ENCODE assay signal across 17 cellular contexts in the genomic region with DNA sequence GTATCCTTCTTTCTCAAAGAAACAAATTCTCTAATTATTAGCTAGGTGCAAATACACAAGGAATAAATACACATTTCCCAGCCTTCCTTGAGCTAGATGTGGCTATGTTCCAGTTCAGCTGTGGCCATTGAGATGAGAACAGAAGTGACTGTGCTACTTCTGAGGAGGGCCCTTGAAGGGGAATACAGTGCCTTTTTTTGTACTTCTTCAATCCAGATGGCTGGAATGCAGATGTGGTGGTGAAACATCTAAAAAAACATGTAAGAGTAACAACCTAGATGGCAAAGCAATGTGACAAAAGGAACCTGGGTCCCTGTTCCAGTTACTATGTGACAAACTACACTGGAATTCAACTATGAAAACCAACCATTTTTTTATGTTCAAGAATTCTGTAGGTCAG.
DNase-seq lines count a peak whose midpoint lies in the region; ATAC-seq and FAIRE-seq lines count a peak whose summit lies in the region.
"Had no signal": no experiment of that assay in that cellular context is flagged by ENCODE, and none has a peak within 500 bp of the region (broad histone marks: within the 10 kb centered on the region; RNA-seq: fewer than 3 reads in every experiment).

No MANE protein-coding gene starts in this region.

- H3K36me3 Mint-ChIP-seq in activated CD8-positive, alpha-beta memory T cell treated with anti-CD3 and anti-CD28 coated beads, Interleukin-2, amount 10 ng/mL, durations not matched to agents 7 days and 5 days = no peaks in the 10 kb centered on the region
- H3K36me3 Mint-ChIP-seq: activated naive CD4-positive, alpha-beta T cell treated with anti-CD3 and anti-CD28 coated beads, Interleukin-2, amount 10 ng/mL, durations not matched to agents 7 days and 5 days; memory B cell; T-cell had no signal

- H3K4me1 ChIP-seq in muscle layer of colon (ENCODE audit: insufficient read depth, low read length) = peaks cover 53% of the 10 kb centered on the region

- CTCF ChIA-PET in activated CD8-positive, alpha-beta memory T cell treated with anti-CD3 and anti-CD28 coated beads, Interleukin-2, amount 10 ng/mL, durations not matched to agents 7 days and 5 days (lab: Charles Lee) = no interaction called here

- H3K4me3 Mint-ChIP-seq in activated CD8-positive, alpha-beta memory T cell treated with anti-CD3 and anti-CD28 coated beads, Interleukin-2, amount 10 ng/mL, durations not matched to agents 7 days and 5 days = no peak overlapping the region
- H3K4me3 Mint-ChIP-seq: activated B cell treated with CpG ODN at 0.5 μM for 24 hours; activated naive CD4-positive, alpha-beta T cell treated with anti-CD3 and anti-CD28 coated beads, Interleukin-2, amount 10 ng/mL, durations not matched to agents 7 days and 5 days; effector memory CD8-positive, alpha-beta T cell; memory B cell; T-cell had no signal

- H3K27me3 Mint-ChIP-seq in activated CD8-positive, alpha-beta memory T cell treated with anti-CD3 and anti-CD28 coated beads, Interleukin-2, amount 10 ng/mL, durations not matched to agents 7 days and 5 days = peaks cover 7% of the 10 kb centered on the region
- H3K27me3 Mint-ChIP-seq: activated B cell treated with CpG ODN at 0.5 μM for 24 hours, T-cell had no signal

- H3K27ac Mint-ChIP-seq in activated CD8-positive, alpha-beta memory T cell treated with anti-CD3 and anti-CD28 coated beads, Interleukin-2, amount 10 ng/mL, durations not matched to agents 7 days and 5 days = no peak overlapping the region
- H3K27ac Mint-ChIP-seq: activated B cell treated with CpG ODN at 0.5 μM for 24 hours; activated naive CD4-positive, alpha-beta T cell treated with anti-CD3 and anti-CD28 coated beads, Interleukin-2, amount 10 ng/mL, durations not matched to agents 7 days and 5 days; effector memory CD8-positive, alpha-beta T cell; memory B cell; T-cell had no signal

- ATAC-seq in activated CD8-positive, alpha-beta memory T cell treated with anti-CD3 and anti-CD28 coated beads, Interleukin-2, amount 10 ng/mL, durations not matched to agents 7 days and 5 days = no peak
- ATAC-seq: effector memory CD8-positive, alpha-beta T cell; T-cell had no signal

- DNase-seq in Ammon's horn (ENCODE audit: low spot score) (peak; percentile 60), HTR-8/SVneo (ENCODE audit: insufficient read length, low spot score) (no peak), caudate nucleus (lab: John Stamatoyannopoulos, UW) (no peak), T-helper 9 cell (no peak), NCI-H1694 treated with DMSO at 0.1 percent for 48 hours (lab: John Stamatoyannopoulos, UW) (no peak), islet precursor cell (no peak)
- DNase-seq in activated CD8-positive, alpha-beta memory T cell treated with anti-CD3 and anti-CD28 coated beads, Interleukin-2, amount 10 ng/mL, durations not matched to agents 7 days and 5 days = no peak
- DNase-seq: activated B cell treated with CpG ODN at 0.5 μM for 24 hours; activated naive CD4-positive, alpha-beta T cell treated with anti-CD3 and anti-CD28 coated beads, Interleukin-2, amount 10 ng/mL, durations not matched to agents 7 days and 5 days; effector memory CD8-positive, alpha-beta T cell; NCI-H510A treated with DMSO at 0.1 percent for 48 hours; stimulated activated CD4-positive, alpha-beta T cell treated with anti-CD3 and anti-CD28 coated beads, Interleukin-4, amount 100 ng/mL, for 4 hours; T-cell had no signal

- no peak overlapping the region for H3K9ac ChIP-seq in muscle layer of colon (ENCODE audit: low read length)

- peak; percentile 28 for FAIRE-seq in HTR-8/SVneo (lab: Jason Lieb, UNC)
- FAIRE-seq: bronchial epithelial cell had no signal

- H3K27me3 ChIP-seq in muscle layer of colon (ENCODE audit: control insufficient read depth in 1 of 2, insufficient read depth in 2 of 2, low read length in 2 of 2) = no peaks in the 10 kb centered on the region
- H3K27me3 ChIP-seq: Peyer's patch had no signal

- no peaks in the 10 kb centered on the region for H3K36me3 ChIP-seq in muscle layer of colon (ENCODE audit: insufficient read depth, low read length)
- H3K36me3 ChIP-seq: Peyer's patch had no signal

- H3K4me3 ChIP-seq in muscle layer of colon (ENCODE audit: low read depth in 1 of 2, low read length in 2 of 2) = no peak overlapping the region
- H3K4me3 ChIP-seq: Peyer's patch had no signal

- H3K9me3 Mint-ChIP-seq in activated CD8-positive, alpha-beta memory T cell treated with anti-CD3 and anti-CD28 coated beads, Interleukin-2, amount 10 ng/mL, durations not matched to agents 7 days and 5 days (ENCODE audit: low read depth) = no peaks in the 10 kb centered on the region
- H3K9me3 Mint-ChIP-seq: activated B cell treated with CpG ODN at 0.5 μM for 24 hours; activated naive CD4-positive, alpha-beta T cell treated with anti-CD3 and anti-CD28 coated beads, Interleukin-2, amount 10 ng/mL, durations not matched to agents 7 days and 5 days; memory B cell; T-cell had no signal

- H3K9me3 ChIP-seq in muscle layer of colon (ENCODE audit: low read length) = no peaks in the 10 kb centered on the region
- H3K9me3 ChIP-seq: Peyer's patch had no signal

- no peaks in the 10 kb centered on the region for H3K4me1 Mint-ChIP-seq in activated CD8-positive, alpha-beta memory T cell treated with anti-CD3 and anti-CD28 coated beads, Interleukin-2, amount 10 ng/mL, durations not matched to agents 7 days and 5 days
- H3K4me1 Mint-ChIP-seq: activated B cell treated with CpG ODN at 0.5 μM for 24 hours; activated naive CD4-positive, alpha-beta T cell treated with anti-CD3 and anti-CD28 coated beads, Interleukin-2, amount 10 ng/mL, durations not matched to agents 7 days and 5 days; memory B cell; T-cell had no signal

- H3K27ac ChIP-seq in caudate nucleus (ENCODE audit: low read depth, low read length) (peak overlapping the region; percentile 72), muscle layer of colon (ENCODE audit: low read depth, low read length) (peak overlapping the region; percentile 3)
- H3K27ac ChIP-seq: Peyer's patch had no signal
